ENCODE assay signal across 8 cellular contexts in genomic region chr4:56995525-56995924, GRCh38. TPM values are rescaled to one million over a fixed set of nuclear protein-coding genes. Genes with fewer than 3 reads are reported as not detected.
DNase-seq lines count a peak whose midpoint lies in the region; ATAC-seq and TF ChIP-seq lines count a peak whose summit lies in the region.
"Had no signal": no experiment of that assay in that cellular context is flagged by ENCODE, and none has a peak within 500 bp of the region (broad histone marks: within the 10 kb centered on the region; RNA-seq: fewer than 3 reads in every experiment).

No MANE protein-coding gene starts in this region.

- H3K9ac ChIP-seq in colonic mucosa (ENCODE audit: low read depth in 2 of 2, low read length in 2 of 2): no peak overlapping the region

- peaks cover 27% of the 10 kb centered on the region for H3K36me3 Mint-ChIP-seq in natural killer cell

- H3K4me3 Mint-ChIP-seq in natural killer cell: no peak overlapping the region

- no peak overlapping the region for H3K4me3 ChIP-seq in colonic mucosa
- no peak overlapping the region for H3K4me3 ChIP-seq in left lung
- H3K4me3 ChIP-seq in thoracic aorta: no peak overlapping the region

- no peak overlapping the region for H3K27ac Mint-ChIP-seq in natural killer cell

- H3K9me3 ChIP-seq in colonic mucosa (no peaks in the 10 kb centered on the region), left lung (no peaks in the 10 kb centered on the region), thoracic aorta (no peaks in the 10 kb centered on the region)

- peak; percentile 63 for DNase-seq in NCI-H2029 treated with DMSO at 0.1 percent for 48 hours (lab: John Stamatoyannopoulos, UW)
- DNase-seq in colonic mucosa: peak; percentile 27
- no peak for DNase-seq in left lung
- no peak for DNase-seq in thoracic aorta (ENCODE audit: low spot score)
- DNase-seq in stimulated activated CD4-positive, alpha-beta T cell treated with anti-CD3 and anti-CD28 coated beads, Interleukin-1b, Interleukin-23, amount 100 ng/mL, for 48 hours: no peak
- no peak for DNase-seq in natural killer cell
- DNase-seq in NCI-H2227 (lab: John Stamatoyannopoulos, UW; ENCODE audit: unreplicated experiment): no peak
- DNase-seq: stimulated activated naive CD4-positive, alpha-beta T cell treated with Interleukin-2 at 50 U/mL for 16 hours had no signal

- H3K27me3 Mint-ChIP-seq in natural killer cell (ENCODE audit: low read depth in 2 of 2): no peaks in the 10 kb centered on the region

- no peak overlapping the region for H3K27ac ChIP-seq in colonic mucosa
- H3K27ac ChIP-seq in left lung: no peak overlapping the region
- H3K27ac ChIP-seq in thoracic aorta: peak overlapping the region in 1 of 2 donors; percentile 11

- no peaks in the 10 kb centered on the region for H3K4me1 ChIP-seq in colonic mucosa
- no peaks in the 10 kb centered on the region for H3K4me1 ChIP-seq in left lung
- peaks cover 0 to 11% of the 10 kb centered on the region in 2 donors for H3K4me1 ChIP-seq in thoracic aorta (ENCODE audit: control insufficient read depth in 1 of 2, low read depth in 2 of 2)

- no peak for TF ChIP-seq CTCF in colonic mucosa (IDR thresholded peaks at IDR 0.05)
- TF ChIP-seq CTCF in left lung (IDR thresholded peaks at IDR 0.05): no peak
- no peak for TF ChIP-seq CTCF in thoracic aorta (IDR thresholded peaks at IDR 0.05)
- no peak for TF ChIP-seq CTCF in natural killer cell (IDR thresholded peaks at IDR 0.05)

- intact Hi-C loops in colonic mucosa (cut with DNase I): no loop called here
- intact Hi-C loops in left lung (cut with DNase I): no loop called here
- intact Hi-C loops in natural killer cell (cut with micrococcal nuclease): no loop called here

- H3K9me3 Mint-ChIP-seq in natural killer cell: no peaks in the 10 kb centered on the region

- H3K27me3 ChIP-seq in colonic mucosa (no peaks in the 10 kb centered on the region), left lung (no peaks in the 10 kb centered on the region), thoracic aorta (replicated peaks; ENCODE audit: insufficient read depth) (no peaks in the 10 kb centered on the region)

- peaks cover 28 to 36% of the 10 kb centered on the region in 2 donors for H3K4me1 Mint-ChIP-seq in natural killer cell

- peak; percentile 80 for ATAC-seq in left lung
- peak; percentile 75 for ATAC-seq in thoracic aorta (ENCODE audit: insufficient number of reproducible peaks, low FRiP score, low read depth)
- ATAC-seq in natural killer cell: no peak

- H3K36me3 ChIP-seq in colonic mucosa: peaks cover 5% of the 10 kb centered on the region
- H3K36me3 ChIP-seq in left lung: peaks cover 0 to 93% of the 10 kb centered on the region in 2 donors
- peaks cover 47% of the 10 kb centered on the region for H3K36me3 ChIP-seq in thoracic aorta

RNA-seq across cellular contexts. Expression of gene POLR2B, which starts 16.8 kb away (rescaled TPM):
- 10 to 100 TPM; 70.2 to 79.3 TPM for total RNA-seq in colonic mucosa
- total RNA-seq in left lung: 10 to 100 TPM; 62.1 to 77.8 TPM
- 10 to 100 TPM; 48.3 to 98.5 TPM for total RNA-seq in thoracic aorta
- total RNA-seq in natural killer cell: 100 to 1,000 TPM; 108 to 113 (median 110) TPM

RNA-seq across cellular contexts. Expression of gene NOA1, which starts 18.1 kb away (rescaled TPM):
- 10 to 100 TPM; 26.9 to 28.1 TPM for total RNA-seq in colonic mucosa
- 10 to 100 TPM; 11.3 to 13.3 TPM for total RNA-seq in left lung
- total RNA-seq in thoracic aorta: 10 to 100 TPM; 17.7 to 18.3 TPM
- total RNA-seq in natural killer cell: 10 to 100 TPM; 11.7 to 15.3 (median 13.8) TPM

Comparison
In these comparisons a context has a peak if more than half of its experiments do, and no peak if none do; other contexts are left out.
1. DNase-seq: peak in NCI-H2029 treated with DMSO at 0.1 percent for 48 hours (single experiment) and colonic mucosa (single experiment); none in left lung (0 of 2), thoracic aorta (single experiment), stimulated activated CD4-positive, alpha-beta T cell treated with anti-CD3 and anti-CD28 coated beads, Interleukin-1b, Interleukin-23, amount 100 ng/mL, for 48 hours (single experiment), natural killer cell (single experiment) and NCI-H2227 (single experiment).
2. ATAC-seq: peak in left lung (single experiment) and thoracic aorta (single experiment); none in natural killer cell (0 of 3).